ENCODE assay signal across 8 cellular contexts in the genomic region with DNA sequence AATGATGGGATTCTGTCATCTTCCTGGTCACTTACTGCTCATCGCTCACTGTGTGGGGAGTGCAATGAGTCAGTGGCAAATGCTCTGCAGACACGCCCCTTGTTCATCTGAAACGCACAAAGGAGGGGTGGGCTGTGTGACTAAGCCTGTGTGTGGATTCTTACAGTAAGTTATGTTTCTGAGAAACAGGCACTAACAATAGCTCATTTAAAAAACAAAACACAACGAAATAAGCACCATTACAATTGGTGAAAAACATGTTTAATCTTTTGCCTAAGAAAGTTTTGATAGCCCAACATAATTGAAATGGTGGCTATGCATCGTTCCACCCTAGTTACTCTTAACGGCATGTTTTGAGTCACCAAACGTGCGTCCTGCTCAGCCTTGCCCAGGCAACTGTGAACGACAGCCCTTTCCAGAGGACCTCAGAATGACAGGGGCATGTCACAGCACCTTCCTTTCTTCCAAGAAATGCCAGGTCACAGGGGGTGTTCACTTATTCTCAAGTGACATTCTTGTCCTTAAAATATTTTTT.
DNase-seq lines count a peak whose midpoint lies in the region; ATAC-seq and TF ChIP-seq lines count a peak whose summit lies in the region.

No MANE protein-coding gene starts in this region.

- H3K4me1 ChIP-seq in transverse colon = peaks cover 0 to 4% (median 2%) of the 10 kb centered on the region in 4 donors

- CTCF ChIA-PET in activated CD4-positive, alpha-beta memory T cell treated with anti-CD3 and anti-CD28 coated beads for 36 hours (lab: Charles Lee) = interaction anchor here (0.7 to 3.4 kb wide), 8 partner anchors 28 to 262 kb away, joined by 3 to 21 read pairs (median 4); no protein-coding TSS in a partner anchor

- WGBS in transverse colon (ENCODE audit: low coverage in 1 of 2), 2 donors = 43 to 48% methylated on average over 4 to 9 of the region's 9 CpGs

- no peak for TF ChIP-seq POLR2A in transverse colon (IDR thresholded peaks at IDR 0.05)

- H3K27ac Mint-ChIP-seq in activated CD4-positive, alpha-beta memory T cell treated with anti-CD3 and anti-CD28 coated beads for 36 hours = peak overlapping the region; percentile 87

- H3K36me3 ChIP-seq in transverse colon = no peaks in the 10 kb centered on the region

- H3K27me3 ChIP-seq in transverse colon = no peaks in the 10 kb centered on the region

- no peaks in the 10 kb centered on the region for H3K36me3 Mint-ChIP-seq in activated CD4-positive, alpha-beta memory T cell treated with anti-CD3 and anti-CD28 coated beads for 36 hours

- H3K4me3 ChIP-seq in transverse colon = peak overlapping the region in 1 of 4 donors; percentile 9

- no peak for TF ChIP-seq EP300 in transverse colon (IDR thresholded peaks at IDR 0.05; ENCODE audit: low read depth)

- DNase-seq in ELR (ENCODE audit: low read depth) (peak; percentile 98), LoVo (ENCODE audit: low spot score) (peak; percentile 63), epidermal melanocyte (ENCODE audit: insufficient read length, low spot score) (peak; percentile 49), non-pigmented ciliary epithelial cell (ENCODE audit: low read depth) (peak; percentile 97), transverse colon (peak; percentile 24), GDM1 (lab: John Stamatoyannopoulos, UW) (no peak)
- peak; percentile 89 for DNase-seq in activated CD4-positive, alpha-beta memory T cell treated with anti-CD3 and anti-CD28 coated beads for 36 hours

- POLR2A ChIA-PET in activated CD4-positive, alpha-beta memory T cell treated with anti-CD3 and anti-CD28 coated beads for 36 hours (lab: Charles Lee) = interaction anchor here (1.0 to 2.2 kb wide), 5 partner anchors 40 to 262 kb away, joined by 3 to 6 read pairs (median 5); no protein-coding TSS in a partner anchor

- no peaks in the 10 kb centered on the region for H3K9me3 Mint-ChIP-seq in activated CD4-positive, alpha-beta memory T cell treated with anti-CD3 and anti-CD28 coated beads for 36 hours

- intact Hi-C loops in activated CD4-positive, alpha-beta memory T cell treated with anti-CD3 and anti-CD28 coated beads for 36 hours (cut with micrococcal nuclease) = loop anchor here (1.0 to 5.0 kb wide), 8 partner anchors 84 to 1622 kb away; a partner anchor contains a TSS
- intact Hi-C loops in transverse colon (cut with DNase I; ENCODE audit: low total_unique reads) = no loop called here

- ATAC-seq in GM21737 (IDR thresholded peaks at IDR 0.05; ENCODE audit: unreplicated experiment) = peak; percentile 89

- peak overlapping the region; percentile 58 for H3K4me3 Mint-ChIP-seq in activated CD4-positive, alpha-beta memory T cell treated with anti-CD3 and anti-CD28 coated beads for 36 hours

- peaks cover 38% of the 10 kb centered on the region for H3K4me1 Mint-ChIP-seq in activated CD4-positive, alpha-beta memory T cell treated with anti-CD3 and anti-CD28 coated beads for 36 hours (ENCODE audit: low read depth)

- no peaks in the 10 kb centered on the region for H3K9me3 ChIP-seq in transverse colon

- in situ Hi-C loops in transverse colon (cut with MboI; ENCODE audit: low pct_ligation_motif_present in 1 of 4, low pct_unique_long_range_greater_than_20kb in 1 of 4, low sequenced_read_pairs in 3 of 4) = no loop called here

- no peak overlapping the region for H3K27ac ChIP-seq in transverse colon

- no peaks in the 10 kb centered on the region for H3K27me3 Mint-ChIP-seq in activated CD4-positive, alpha-beta memory T cell treated with anti-CD3 and anti-CD28 coated beads for 36 hours

- TF ChIP-seq CTCF in transverse colon (IDR thresholded peaks at IDR 0.05) = no peak
